16 cellular contexts compared by ENCODE assay signal in genomic region chr10:71723301-71723700, GRCh38. TPM values are rescaled to one million over a fixed set of nuclear protein-coding genes. Genes with fewer than 3 reads are reported as not detected.
"Had no signal": no experiment of that assay in that cellular context is flagged by ENCODE, and none has a peak within 500 bp of the region (broad histone marks: within the 10 kb centered on the region; RNA-seq: fewer than 3 reads in every experiment).

No MANE protein-coding gene starts in this region.

- H3K36me3 Mint-ChIP-seq: mesothelial cell of epicardium; stimulated activated memory B cell treated with anti-CD40 and anti-IgM and Interleukin-4, amounts not matched to agents 10 μg/mL and 1 μg/mL and 100 μg/mL, for 72 hours had no signal

- H3K27me3 ChIP-seq: gastroesophageal sphincter, heart right ventricle, tibial artery, uterus had no signal

- H3K9me3 Mint-ChIP-seq: mesothelial cell of epicardium; stimulated activated memory B cell treated with anti-CD40 and anti-IgM and Interleukin-4, amounts not matched to agents 10 μg/mL and 1 μg/mL and 100 μg/mL, for 72 hours; T-helper 1 cell treated with Interleukin-12 subunit alpha and Interleukin-12 subunit beta and Interleukin-4 antibody, amounts not matched to agents 30 μg/mL and 1 μg/mL, for 36 hours had no signal

- H3K27me3 Mint-ChIP-seq: stimulated activated memory B cell treated with anti-CD40 and anti-IgM and Interleukin-4, amounts not matched to agents 10 μg/mL and 1 μg/mL and 100 μg/mL, for 72 hours had no signal

- H3K4me3 Mint-ChIP-seq: mesothelial cell of epicardium; stimulated activated memory B cell treated with anti-CD40 and anti-IgM and Interleukin-4, amounts not matched to agents 10 μg/mL and 1 μg/mL and 100 μg/mL, for 72 hours; T-helper 1 cell treated with Interleukin-12 subunit alpha and Interleukin-12 subunit beta and Interleukin-4 antibody, amounts not matched to agents 30 μg/mL and 1 μg/mL, for 36 hours had no signal

- H3K36me3 ChIP-seq: gastroesophageal sphincter, heart right ventricle, tibial artery, uterus, WERI-Rb-1 had no signal

- ATAC-seq: gastroesophageal sphincter; heart right ventricle; stimulated activated memory B cell treated with anti-CD40 and anti-IgM and Interleukin-4, amounts not matched to agents 10 μg/mL and 1 μg/mL and 100 μg/mL, for 72 hours had no signal

- DNase-seq: activated CD4-positive, alpha-beta T cell treated with anti-CD3 and anti-CD28 coated beads for 48 hours; activated gamma-delta T cell; amniotic stem cell; heart right ventricle; nucleus accumbens; posterior cingulate gyrus; retina; tibial artery; uterus; WERI-Rb-1 had no signal

- H3K9me3 ChIP-seq: gastroesophageal sphincter, heart right ventricle, tibial artery, uterus had no signal

- H3K4me3 ChIP-seq: gastroesophageal sphincter, heart right ventricle, lung, tibial artery, uterus had no signal

- H3K27ac Mint-ChIP-seq: mesothelial cell of epicardium had no signal

- H3K27ac ChIP-seq: gastroesophageal sphincter, tibial artery, uterus, WERI-Rb-1 had no signal

RNA-seq across cellular contexts. Expression of gene C10orf105, which starts 3.7 kb away (rescaled TPM):
- total RNA-seq: cardiac septum had no signal
